28 cellular contexts compared by ENCODE assay signal in genomic region chr2:108266218-108266617, GRCh38. TPM values are rescaled to one million over a fixed set of nuclear protein-coding genes. Genes with fewer than 3 reads are reported as not detected.
DNase-seq lines count a peak whose midpoint lies in the region; ATAC-seq, FAIRE-seq and TF ChIP-seq lines count a peak whose summit lies in the region.
"Had no signal": no experiment of that assay in that cellular context is flagged by ENCODE, and none has a peak within 500 bp of the region (broad histone marks: within the 10 kb centered on the region; RNA-seq: fewer than 3 reads in every experiment).

No MANE protein-coding gene starts in this region.

- no peak for TF ChIP-seq RAD21 in A549 (conservative IDR thresholded peaks at IDR 0.05 in 1 of 2, IDR thresholded peaks at IDR 0.05 in 1 of 2)

- H3K27ac ChIP-seq in A549: peak overlapping the region; percentile 83 to 97
- H3K27ac ChIP-seq: BLaER1 treated with 17β-estradiol and CSF1 and Interleukin-3, amounts not matched to agents 10 nM and 100 nM; HL-60; RWPE1 had no signal

- intact Hi-C loops in mucosa of descending colon (cut with DNase I, micrococcal nuclease): no loop called here

- no peak overlapping the region for H3K4me3 ChIP-seq in A549
- H3K4me3 ChIP-seq in mucosa of descending colon: no peak overlapping the region
- H3K4me3 ChIP-seq: BLaER1 treated with 17β-estradiol and CSF1 and Interleukin-3, amounts not matched to agents 10 nM and 100 nM; MG63 had no signal

- H3K4me1 ChIP-seq in A549 (peaks cover 60% of the 10 kb centered on the region), mucosa of descending colon (ENCODE audit: low read depth) (peaks cover 12% of the 10 kb centered on the region)

- no peak for TF ChIP-seq CTCF in A549 (IDR thresholded peaks at IDR 0.05)
- TF ChIP-seq CTCF in mucosa of descending colon (IDR thresholded peaks at IDR 0.05): no peak

- peak overlapping the region; percentile 65 for H3K4me2 ChIP-seq in A549

- peak in 1 of 2 experiments; percentile 32; a peak in 1 of 6 replicates for ATAC-seq in A549
- peak; percentile 42 for ATAC-seq in mucosa of descending colon
- ATAC-seq in HG02763 (IDR thresholded peaks at IDR 0.05; ENCODE audit: unreplicated experiment): no peak
- no peak for ATAC-seq in HG03378 (IDR thresholded peaks at IDR 0.05; ENCODE audit: unreplicated experiment)
- ATAC-seq: CD8-positive, alpha-beta T cell; SK-N-SH treated with all-trans-retinoic acid at 6 μM for 48 hours had no signal

- H3K36me3 ChIP-seq in mucosa of descending colon (ENCODE audit: low read depth): no peaks in the 10 kb centered on the region
- H3K36me3 ChIP-seq: BLaER1 treated with 17β-estradiol and CSF1 and Interleukin-3, amounts not matched to agents 10 nM and 100 nM; MG63 had no signal

- FAIRE-seq in A549 (lab: Jason Lieb, UNC): peak; percentile 32
- FAIRE-seq: H54, HTR-8/SVneo had no signal

- CTCF ChIA-PET in A549 (lab: Yijun Ruan, JAX): interaction anchor here (1.0 to 1.6 kb wide), 3 partner anchors 50 to 317 kb away, joined by 3 to 7 read pairs (median 4); no protein-coding TSS in a partner anchor

- H3K9me3 ChIP-seq in A549: no peaks in the 10 kb centered on the region
- no peaks in the 10 kb centered on the region for H3K9me3 ChIP-seq in mucosa of descending colon
- H3K9me3 ChIP-seq: MG63 had no signal

- DNase-seq in A549 (ENCODE audit: low read depth in 1 of 2, low spot score in 1 of 2) (peak in 1 of 2 experiments; percentile 35), HT-29 (ENCODE audit: low spot score) (peak; percentile 61), glomerular visceral epithelial cell (ENCODE audit: extremely low spot score) (peak; percentile 48), mucosa of descending colon (no peak), AG08396 (ENCODE audit: low spot score) (no peak)
- no peak for DNase-seq in activated CD8-positive, alpha-beta memory T cell treated with anti-CD3 and anti-CD28 coated beads for 24 hours
- DNase-seq: CD8-positive, alpha-beta T cell; DND-41; Karpas-422; MG63; NCI-H1048; NCI-H1436 treated with DMSO at 0.1 percent for 48 hours; NCI-H2029 treated with DMSO at 0.1 percent for 48 hours; NCI-H2171 treated with DMSO at 0.1 percent for 48 hours; NCI-H446 treated with DMSO at 0.1 percent for 48 hours; NCI-H748 treated with DMSO at 0.1 percent for 48 hours; SIG-M5 had no signal

- no peak; a peak in 1 of 5 replicates for TF ChIP-seq EP300 in A549 (IDR thresholded peaks at IDR 0.05)

- 13% methylated on average over 3 of the region's 3 CpGs for WGBS in A549 (ENCODE audit: missing lambda C conversion rate)

- POLR2A ChIA-PET in A549 (lab: Yijun Ruan, JAX): no interaction called here

- no peak for TF ChIP-seq POLR2A in A549 (IDR thresholded peaks at IDR 0.05; ENCODE audit: low read length)

TF ChIP-seq in A549, 52 proteins besides CTCF, POLR2A, EP300 and RAD21:
- TF ChIP-seq HEYL (CRISPR knock-in tag; IDR thresholded peaks at IDR 0.05) (no peak), GATA3 (IDR thresholded peaks at IDR 0.05; ENCODE audit: borderline replicate concordance) (peak; percentile 26; the same call in 1 of the 2 replicates), ESRRA (IDR thresholded peaks at IDR 0.05; ENCODE audit: borderline replicate concordance, low read length) (no peak)

RNA-seq across cellular contexts. Expression of gene SULT1C2, which starts 22.5 kb away (rescaled TPM):
- polyA plus RNA-seq in A549 (2011; rRNA removed) (0.26 and 0.36 TPM in 2 replicates), A549 (2017; fragmentation: RNase III; extraction: RNeasy Plus Mini Kit Qiagen cat#74134 plus additional on column Dnase treatment) (0.20 to 0.61 TPM (median 0.56 TPM) in 3 replicates)
- 0.04 TPM in 2 replicates for polyA plus RNA-seq in A549 (2012; cell fraction: cytosol; rRNA removed)
- 0.05 and 0.13 TPM in 2 replicates for polyA plus RNA-seq in A549 (2012; cell fraction: nucleus; rRNA removed)
- 0.24 and 1.2 TPM in 2 replicates for polyA minus RNA-seq in A549 (2011; rRNA and poly(A)+ RNA removed)
- total RNA-seq in HT-29 (2014; rRNA removed; shearing (Covaris generic)): not detected in 2 replicates
- 10 to 100 TPM in 1 of 3 donors, under 1 TPM in 1, not detected in 1; 0.52 to 10.5 TPM for total RNA-seq in mucosa of descending colon
- total RNA-seq: A172; CD8-positive, alpha-beta T cell had no signal
- polyA plus RNA-seq: IgD-negative memory B cell had no signal

RNA-seq across cellular contexts. Expression of gene SULT1C3, which starts 26.4 kb away (rescaled TPM):
- not detected in 2 replicates for polyA plus RNA-seq in A549 (2011; rRNA removed)
- polyA plus RNA-seq in A549 (2012; cell fraction: cytosol; rRNA removed): not detected in 2 replicates
- not detected in 2 replicates for polyA plus RNA-seq in A549 (2012; cell fraction: nucleus; rRNA removed)
- not detected in 3 replicates for polyA plus RNA-seq in A549 (2017; fragmentation: RNase III; extraction: RNeasy Plus Mini Kit Qiagen cat#74134 plus additional on column Dnase treatment)
- polyA minus RNA-seq in A549 (2011; rRNA and poly(A)+ RNA removed): not detected in 2 replicates
- total RNA-seq in HT-29 (2014; rRNA removed; shearing (Covaris generic)): 0.94 TPM in 1 of 2 replicates, not detected in the other
- under 1 TPM in 1 of 3 donors, not detected in 2; 0.34 TPM for total RNA-seq in mucosa of descending colon
- total RNA-seq: A172; CD8-positive, alpha-beta T cell; G401 had no signal
- polyA plus RNA-seq: IgD-negative memory B cell had no signal

Comparison
In these comparisons a context has a peak if more than half of its experiments do, and no peak if none do; other contexts are left out.
1. DNase-seq: peak in HT-29 (single experiment) and glomerular visceral epithelial cell (single experiment); none in mucosa of descending colon (0 of 3), AG08396 (single experiment) and activated CD8-positive, alpha-beta memory T cell treated with anti-CD3 and anti-CD28 coated beads for 24 hours (single experiment).